In the genomic region with DNA sequence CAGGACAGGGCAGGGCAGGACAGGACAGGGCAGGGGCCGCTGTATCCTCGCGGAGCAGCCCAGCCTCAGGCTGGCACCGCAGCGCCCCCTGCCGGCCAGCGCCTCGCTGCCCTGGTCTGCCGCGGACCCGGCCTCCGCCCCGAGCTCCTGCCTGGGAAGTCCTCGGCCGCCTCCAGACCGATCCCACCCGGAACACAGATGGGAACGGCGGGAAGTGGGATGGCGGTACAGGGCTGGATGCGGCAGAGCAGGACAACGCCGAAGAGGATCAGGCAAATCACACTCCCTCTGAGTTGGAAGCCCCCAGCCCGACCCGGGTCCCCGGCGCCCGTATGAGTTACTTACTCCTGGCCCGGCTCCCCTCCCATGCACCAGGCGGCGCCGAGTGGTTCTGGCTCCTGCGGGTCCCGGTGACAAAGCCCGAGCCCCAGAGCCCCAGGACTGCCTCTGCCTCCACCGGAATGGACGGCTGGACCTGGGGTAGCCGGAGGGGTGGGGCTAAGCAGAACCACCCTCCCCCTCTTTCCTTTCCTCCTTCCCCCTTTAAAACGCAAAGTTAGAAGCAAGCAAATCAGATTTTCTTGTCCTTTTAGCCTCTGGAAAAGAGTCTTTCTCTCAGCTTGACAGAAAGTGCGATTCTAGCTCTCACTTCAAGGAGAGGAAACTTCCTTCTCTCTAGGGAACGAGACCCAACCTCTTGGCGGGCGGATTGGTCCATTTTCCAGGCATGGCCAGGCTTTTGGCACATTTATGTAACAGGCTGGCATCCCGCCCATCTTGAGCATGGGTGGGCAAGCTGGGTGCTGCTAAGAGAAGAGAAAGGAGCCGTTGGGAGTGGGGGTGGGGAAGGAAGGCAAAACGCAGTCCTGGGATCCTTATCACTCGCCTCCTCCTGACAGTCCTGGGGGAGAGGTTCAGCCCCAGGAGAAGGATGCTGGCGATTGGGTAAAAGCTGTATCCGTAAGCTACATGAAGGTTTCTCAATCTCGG, we compare ENCODE assay signal across 8 cellular contexts. TPM values are rescaled to one million over a fixed set of nuclear protein-coding genes. Genes with fewer than 3 reads are reported as not detected.
A peak's percentile ranks its signal among the peaks of the same experiment; 100 is the strongest.
DNase-seq lines count a peak whose midpoint lies in the region; ATAC-seq and TF ChIP-seq lines count a peak whose summit lies in the region.

A gene with protein sequence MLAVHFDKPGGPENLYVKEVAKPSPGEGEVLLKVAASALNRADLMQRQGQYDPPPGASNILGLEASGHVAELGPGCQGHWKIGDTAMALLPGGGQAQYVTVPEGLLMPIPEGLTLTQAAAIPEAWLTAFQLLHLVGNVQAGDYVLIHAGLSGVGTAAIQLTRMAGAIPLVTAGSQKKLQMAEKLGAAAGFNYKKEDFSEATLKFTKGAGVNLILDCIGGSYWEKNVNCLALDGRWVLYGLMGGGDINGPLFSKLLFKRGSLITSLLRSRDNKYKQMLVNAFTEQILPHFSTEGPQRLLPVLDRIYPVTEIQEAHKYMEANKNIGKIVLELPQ (minus strand): TSS at position 449 of the 990 bp plus-strand sequence. CDS start 508 bp downstream, outside the sequence.

- 3 to 4% methylated on average over 44 to 50 of the region's 50 CpGs for WGBS in lower leg skin, 2 donors

- TF ChIP-seq POLR2A in lower leg skin (IDR thresholded peaks at IDR 0.05): no peak

- H3K27ac ChIP-seq in dorsolateral prefrontal cortex: peak within 1 kb of the TSS in 57 of 59 donors; percentile 30 to 90 (median 80)

- peak in 13 of 14 donors; percentile 64 to 90 (median 75) for DNase-seq in C1 segment of cervical spinal cord (lab: John Stamatoyannopoulos, UW)
- DNase-seq in GM19238 (ENCODE audit: insufficient read length, low spot score): peak; percentile 85
- peak; percentile 88 for DNase-seq in NCI-H510A (lab: John Stamatoyannopoulos, UW)
- peak; percentile 78 for DNase-seq in activated CD4-positive, alpha-beta T cell treated with anti-CD3 and anti-CD28 coated beads, Interleukin-2, amount 50 U/mL, for 1 hour
- DNase-seq in dorsolateral prefrontal cortex: peak; percentile 59 to 89 (median 77)
- DNase-seq in lower leg skin (ENCODE audit: low spot score in 2 of 2): peak; percentile 79 to 98
- peak; percentile 81 for DNase-seq in stimulated activated CD4-positive, alpha-beta T cell treated with anti-CD3 and anti-CD28 coated beads, Interleukin-4, amount 100 ng/mL, for 24 hours

- intact Hi-C loops in dorsolateral prefrontal cortex (cut with DNase I): loop anchor here (2.0 to 5.0 kb wide), 4 partner anchors 36 to 262 kb away; a partner anchor contains a TSS
- intact Hi-C loops in lower leg skin (cut with DNase I; ENCODE audit: low total_unique reads): loop anchor here (10.0 kb wide), 2 partner anchors 150 to 260 kb away; no protein-coding TSS in a partner anchor

- TF ChIP-seq CTCF in dorsolateral prefrontal cortex (IDR thresholded peaks at IDR 0.05 in 54 of 56, conservative IDR thresholded peaks at IDR 0.05 in 2 of 56; ENCODE audit: low read depth in 1 of 56, partially characterized antibody in 56 of 56) (peak; percentile 68 to 99 (median 92)), lower leg skin (IDR thresholded peaks at IDR 0.05) (peak in 2 of 3 donors; percentile 4 to 75)

- ATAC-seq in HG03432 (IDR thresholded peaks at IDR 0.05; ENCODE audit: unreplicated experiment): peak; percentile 86

- H3K27me3 ChIP-seq in dorsolateral prefrontal cortex: no peaks in the 10 kb centered on the region

- H3K4me3 ChIP-seq in dorsolateral prefrontal cortex: peak within 1 kb of the TSS; percentile 39 to 81 (median 68)
- H3K4me3 ChIP-seq in lower leg skin (ENCODE audit: low read depth, poor library complexity, severe bottlenecking): peak within 1 kb of the TSS; percentile 41

RNA-seq across cellular contexts. Expression of the gene that starts here (rescaled TPM):
- total RNA-seq in dorsolateral prefrontal cortex (10 to 100 TPM in 1 of 120 experiments, 1 to 10 TPM in 116, under 1 TPM in 3; 0.39 to 11.1 (median 4.0) TPM), lower leg skin (10 to 100 TPM in 2 of 4 donors, 1 to 10 TPM in 2; 5.0 to 17.9 (median 8.5) TPM)

Comparison
In these comparisons a context has a peak if more than half of its experiments do, and no peak if none do; other contexts are left out.
1. Peak in every context shown above with its lines: DNase-seq, ATAC-seq, H3K4me3 ChIP-seq and H3K27ac ChIP-seq.